Comparison of ENCODE assay signal across 2 cellular contexts in the genomic region with DNA sequence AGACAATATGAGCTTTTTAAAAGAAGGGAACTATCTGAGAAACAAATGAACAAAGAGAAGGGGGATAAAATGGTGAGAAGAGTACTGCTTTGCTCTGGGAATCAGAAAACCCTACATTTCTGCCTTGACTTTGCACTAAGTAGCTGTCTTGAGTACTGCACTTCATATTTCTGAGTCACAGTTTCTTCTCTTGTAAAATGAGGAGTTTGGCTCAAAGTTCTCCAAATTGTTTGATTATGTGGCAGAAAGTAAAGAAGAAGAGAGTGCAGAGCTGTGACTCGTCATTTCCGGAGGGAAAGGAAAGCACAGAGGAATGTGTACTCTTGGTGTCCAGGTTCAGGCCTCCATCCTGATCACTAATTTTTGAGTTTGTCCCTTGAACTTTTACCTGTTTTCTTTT.
TF ChIP-seq lines count a peak whose summit lies in the region.

No MANE protein-coding gene starts in this region.

TF ChIP-seq in IMR-90, 13 proteins besides CTCF, POLR2A, EP300 and RAD21:
- TF ChIP-seq MAFK (IDR thresholded peaks at IDR 0.05; ENCODE audit: low read depth, low read length) (0 out of 2 replicates have a peak, but pooled peaks have one; percentile 38), CHD1 (IDR thresholded peaks at IDR 0.05; ENCODE audit: low read depth, low read length) (no peak)
- TF ChIP-seq, protein P1, sequence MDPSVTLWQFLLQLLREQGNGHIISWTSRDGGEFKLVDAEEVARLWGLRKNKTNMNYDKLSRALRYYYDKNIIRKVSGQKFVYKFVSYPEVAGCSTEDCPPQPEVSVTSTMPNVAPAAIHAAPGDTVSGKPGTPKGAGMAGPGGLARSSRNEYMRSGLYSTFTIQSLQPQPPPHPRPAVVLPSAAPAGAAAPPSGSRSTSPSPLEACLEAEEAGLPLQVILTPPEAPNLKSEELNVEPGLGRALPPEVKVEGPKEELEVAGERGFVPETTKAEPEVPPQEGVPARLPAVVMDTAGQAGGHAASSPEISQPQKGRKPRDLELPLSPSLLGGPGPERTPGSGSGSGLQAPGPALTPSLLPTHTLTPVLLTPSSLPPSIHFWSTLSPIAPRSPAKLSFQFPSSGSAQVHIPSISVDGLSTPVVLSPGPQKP (IDR thresholded peaks at IDR 0.05; ENCODE audit: borderline replicate concordance, low read depth, low read length): no peak

TF ChIP-seq in HepG2, 621 proteins besides CTCF, POLR2A, EP300 and RAD21:
- TF ChIP-seq NFYC (CRISPR knock-in tag; IDR thresholded peaks at IDR 0.05) (no peak), SETDB1 (CRISPR knock-in tag; IDR thresholded peaks at IDR 0.05; ENCODE audit: borderline replicate concordance) (no peak), ZNF720 (CRISPR knock-in tag; IDR thresholded peaks at IDR 0.05) (no peak), PHF20 (CRISPR knock-in tag; IDR thresholded peaks at IDR 0.05) (no peak), CREB1 (IDR thresholded peaks at IDR 0.05) (no peak), CREB1 (CRISPR knock-in tag; IDR thresholded peaks at IDR 0.05) (peak; percentile 52; the same call in 1 of the 2 replicates), GABPB1 (CRISPR knock-in tag; IDR thresholded peaks at IDR 0.05) (peak; percentile 23; the same call in 1 of the 2 replicates), GABPA (IDR thresholded peaks at IDR 0.05; ENCODE audit: low read depth, low read length) (no peak), GABPA (CRISPR knock-in tag; IDR thresholded peaks at IDR 0.05; ENCODE audit: low read depth) (peak; percentile 73), KLF16 (CRISPR knock-in tag; IDR thresholded peaks at IDR 0.05) (no peak), ZSCAN30 (CRISPR knock-in tag; IDR thresholded peaks at IDR 0.05) (no peak), ZKSCAN5 (CRISPR knock-in tag; IDR thresholded peaks at IDR 0.05) (no peak), ZNF713 (CRISPR knock-in tag; IDR thresholded peaks at IDR 0.05) (no peak), ZNF253 (CRISPR knock-in tag; IDR thresholded peaks at IDR 0.05; ENCODE audit: borderline replicate concordance) (no peak), ETV5 (CRISPR knock-in tag; IDR thresholded peaks at IDR 0.05; ENCODE audit: borderline replicate concordance) (peak; percentile 36; the same call in 1 of the 2 replicates), SNRNP70 (IDR thresholded peaks at IDR 0.05; ENCODE audit: low read depth, low read length) (no peak), HNRNPLL (IDR thresholded peaks at IDR 0.05; ENCODE audit: low read depth, low read length, poor library complexity, severe bottlenecking) (no peak), ZNF577 (CRISPR knock-in tag; IDR thresholded peaks at IDR 0.05; ENCODE audit: borderline replicate concordance, low read depth) (no peak)
- TF ChIP-seq, protein P2, sequence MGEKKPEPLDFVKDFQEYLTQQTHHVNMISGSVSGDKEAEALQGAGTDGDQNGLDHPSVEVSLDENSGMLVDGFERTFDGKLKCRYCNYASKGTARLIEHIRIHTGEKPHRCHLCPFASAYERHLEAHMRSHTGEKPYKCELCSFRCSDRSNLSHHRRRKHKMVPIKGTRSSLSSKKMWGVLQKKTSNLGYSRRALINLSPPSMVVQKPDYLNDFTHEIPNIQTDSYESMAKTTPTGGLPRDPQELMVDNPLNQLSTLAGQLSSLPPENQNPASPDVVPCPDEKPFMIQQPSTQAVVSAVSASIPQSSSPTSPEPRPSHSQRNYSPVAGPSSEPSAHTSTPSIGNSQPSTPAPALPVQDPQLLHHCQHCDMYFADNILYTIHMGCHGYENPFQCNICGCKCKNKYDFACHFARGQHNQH (CRISPR knock-in tag; IDR thresholded peaks at IDR 0.05): no peak
- TF ChIP-seq, protein P3, sequence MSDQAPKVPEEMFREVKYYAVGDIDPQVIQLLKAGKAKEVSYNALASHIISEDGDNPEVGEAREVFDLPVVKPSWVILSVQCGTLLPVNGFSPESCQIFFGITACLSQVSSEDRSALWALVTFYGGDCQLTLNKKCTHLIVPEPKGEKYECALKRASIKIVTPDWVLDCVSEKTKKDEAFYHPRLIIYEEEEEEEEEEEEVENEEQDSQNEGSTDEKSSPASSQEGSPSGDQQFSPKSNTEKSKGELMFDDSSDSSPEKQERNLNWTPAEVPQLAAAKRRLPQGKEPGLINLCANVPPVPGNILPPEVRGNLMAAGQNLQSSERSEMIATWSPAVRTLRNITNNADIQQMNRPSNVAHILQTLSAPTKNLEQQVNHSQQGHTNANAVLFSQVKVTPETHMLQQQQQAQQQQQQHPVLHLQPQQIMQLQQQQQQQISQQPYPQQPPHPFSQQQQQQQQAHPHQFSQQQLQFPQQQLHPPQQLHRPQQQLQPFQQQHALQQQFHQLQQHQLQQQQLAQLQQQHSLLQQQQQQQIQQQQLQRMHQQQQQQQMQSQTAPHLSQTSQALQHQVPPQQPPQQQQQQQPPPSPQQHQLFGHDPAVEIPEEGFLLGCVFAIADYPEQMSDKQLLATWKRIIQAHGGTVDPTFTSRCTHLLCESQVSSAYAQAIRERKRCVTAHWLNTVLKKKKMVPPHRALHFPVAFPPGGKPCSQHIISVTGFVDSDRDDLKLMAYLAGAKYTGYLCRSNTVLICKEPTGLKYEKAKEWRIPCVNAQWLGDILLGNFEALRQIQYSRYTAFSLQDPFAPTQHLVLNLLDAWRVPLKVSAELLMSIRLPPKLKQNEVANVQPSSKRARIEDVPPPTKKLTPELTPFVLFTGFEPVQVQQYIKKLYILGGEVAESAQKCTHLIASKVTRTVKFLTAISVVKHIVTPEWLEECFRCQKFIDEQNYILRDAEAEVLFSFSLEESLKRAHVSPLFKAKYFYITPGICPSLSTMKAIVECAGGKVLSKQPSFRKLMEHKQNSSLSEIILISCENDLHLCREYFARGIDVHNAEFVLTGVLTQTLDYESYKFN (CRISPR knock-in tag; conservative IDR thresholded peaks at IDR 0.05): 0 out of 2 replicates have a peak, but pooled peaks have one; percentile 23
- TF ChIP-seq, protein P4, sequence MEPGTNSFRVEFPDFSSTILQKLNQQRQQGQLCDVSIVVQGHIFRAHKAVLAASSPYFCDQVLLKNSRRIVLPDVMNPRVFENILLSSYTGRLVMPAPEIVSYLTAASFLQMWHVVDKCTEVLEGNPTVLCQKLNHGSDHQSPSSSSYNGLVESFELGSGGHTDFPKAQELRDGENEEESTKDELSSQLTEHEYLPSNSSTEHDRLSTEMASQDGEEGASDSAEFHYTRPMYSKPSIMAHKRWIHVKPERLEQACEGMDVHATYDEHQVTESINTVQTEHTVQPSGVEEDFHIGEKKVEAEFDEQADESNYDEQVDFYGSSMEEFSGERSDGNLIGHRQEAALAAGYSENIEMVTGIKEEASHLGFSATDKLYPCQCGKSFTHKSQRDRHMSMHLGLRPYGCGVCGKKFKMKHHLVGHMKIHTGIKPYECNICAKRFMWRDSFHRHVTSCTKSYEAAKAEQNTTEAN (CRISPR knock-in tag; conservative IDR thresholded peaks at IDR 0.05): no peak
- TF ChIP-seq, protein P5, sequence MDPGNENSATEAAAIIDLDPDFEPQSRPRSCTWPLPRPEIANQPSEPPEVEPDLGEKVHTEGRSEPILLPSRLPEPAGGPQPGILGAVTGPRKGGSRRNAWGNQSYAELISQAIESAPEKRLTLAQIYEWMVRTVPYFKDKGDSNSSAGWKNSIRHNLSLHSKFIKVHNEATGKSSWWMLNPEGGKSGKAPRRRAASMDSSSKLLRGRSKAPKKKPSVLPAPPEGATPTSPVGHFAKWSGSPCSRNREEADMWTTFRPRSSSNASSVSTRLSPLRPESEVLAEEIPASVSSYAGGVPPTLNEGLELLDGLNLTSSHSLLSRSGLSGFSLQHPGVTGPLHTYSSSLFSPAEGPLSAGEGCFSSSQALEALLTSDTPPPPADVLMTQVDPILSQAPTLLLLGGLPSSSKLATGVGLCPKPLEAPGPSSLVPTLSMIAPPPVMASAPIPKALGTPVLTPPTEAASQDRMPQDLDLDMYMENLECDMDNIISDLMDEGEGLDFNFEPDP (CRISPR knock-in tag; conservative IDR thresholded peaks at IDR 0.05): no peak
